22 cellular contexts compared by ENCODE assay signal in genomic region chr4:3215256-3215655, GRCh38. TPM values are rescaled to one million over a fixed set of nuclear protein-coding genes. Genes with fewer than 3 reads are reported as not detected.
DNase-seq lines count a peak whose midpoint lies in the region; ATAC-seq and TF ChIP-seq lines count a peak whose summit lies in the region.
"Had no signal": no experiment of that assay in that cellular context is flagged by ENCODE, and none has a peak within 500 bp of the region (broad histone marks: within the 10 kb centered on the region; RNA-seq: fewer than 3 reads in every experiment).

No MANE protein-coding gene starts in this region.

- TF ChIP-seq CTCF in upper lobe of right lung (IDR thresholded peaks at IDR 0.05): no peak

- DNase-seq in cardiac septum (ENCODE audit: low spot score) (peak; percentile 15), Right ventricle myocardium superior (no peak), cerebellar cortex (ENCODE audit: low spot score) (peak; percentile 48), mesenteric fat pad (ENCODE audit: low spot score) (peak; percentile 33), upper lobe of right lung (peak; percentile 45), KG1 (lab: John Stamatoyannopoulos, UW) (no peak)
- DNase-seq in stimulated activated CD4-positive, alpha-beta T cell treated with anti-CD3 and anti-CD28 coated beads, Interleukin-4, amount 100 ng/mL, for 1 hour: no peak
- DNase-seq: CD4-positive, alpha-beta memory T cell; COR-L47; DMS53; H7; NCI-H1092; NCI-H146; NCI-H1930; NCI-H2107; NCI-H446 treated with DMSO at 0.1 percent for 48 hours; NCI-H526; NCI-H82; NK-92 treated with Interleukin-12 subunit alpha and Interleukin-12 subunit beta, amount 100 ng/mL, for 24 hours; PC-9; SHP77 had no signal

- no peak overlapping the region for H3K27ac ChIP-seq in upper lobe of right lung
- H3K27ac ChIP-seq: HL-60, PC-9 had no signal

- intact Hi-C loops in cardiac septum (cut with DNase I): no loop called here
- intact Hi-C loops in Right ventricle myocardium superior (cut with DNase I): no loop called here
- intact Hi-C loops in upper lobe of right lung (cut with DNase I): no loop called here

- peaks cover 89% of the 10 kb centered on the region for H3K36me3 ChIP-seq in upper lobe of right lung

- ATAC-seq in Right ventricle myocardium superior (ENCODE audit: poor library complexity) (no peak), upper lobe of right lung (no peak)

- H3K4me3 ChIP-seq in upper lobe of right lung: no peak overlapping the region
- H3K4me3 ChIP-seq: PC-9 had no signal

- no peaks in the 10 kb centered on the region for H3K9me3 ChIP-seq in upper lobe of right lung

- no peaks in the 10 kb centered on the region for H3K4me1 ChIP-seq in upper lobe of right lung

- no peaks in the 10 kb centered on the region for H3K27me3 ChIP-seq in upper lobe of right lung

RNA-seq across cellular contexts. Expression of gene MSANTD1, which starts 33.7 kb away (rescaled TPM):
- total RNA-seq in cardiac septum (1.1 TPM), Right ventricle myocardium superior (0.54 TPM), mesenteric fat pad (0.80 TPM), upper lobe of right lung (1.0 TPM)

Comparison
In these comparisons a context has a peak if more than half of its experiments do, and no peak if none do; other contexts are left out.
1. DNase-seq: peak in cardiac septum (single experiment), cerebellar cortex (single experiment), mesenteric fat pad (single experiment) and upper lobe of right lung (single experiment); none in Right ventricle myocardium superior (single experiment), KG1 (single experiment) and stimulated activated CD4-positive, alpha-beta T cell treated with anti-CD3 and anti-CD28 coated beads, Interleukin-4, amount 100 ng/mL, for 1 hour (single experiment).